7 cellular contexts compared by ENCODE assay signal in genomic region chr14:70359076-70359424, GRCh38. TPM values are rescaled to one million over a fixed set of nuclear protein-coding genes. Genes with fewer than 3 reads are reported as not detected.
DNase-seq lines count a peak whose midpoint lies in the region; ATAC-seq and TF ChIP-seq lines count a peak whose summit lies in the region.

No MANE protein-coding gene starts in this region.

- TF ChIP-seq CTCF in ascending aorta (IDR thresholded peaks at IDR 0.05) (no peak), right lobe of liver (IDR thresholded peaks at IDR 0.05) (no peak), upper lobe of right lung (IDR thresholded peaks at IDR 0.05) (no peak)

- peak overlapping the region; percentile 77 to 86 for H3K27ac ChIP-seq in ascending aorta
- H3K27ac ChIP-seq in right lobe of liver, result peak overlapping the region; percentile 65 to 77 (median 65)
- H3K27ac ChIP-seq in upper lobe of right lung, result peak overlapping the region; percentile 83

- no peaks in the 10 kb centered on the region for H3K9me3 ChIP-seq in ascending aorta
- no peaks in the 10 kb centered on the region for H3K9me3 ChIP-seq in right lobe of liver
- no peaks in the 10 kb centered on the region for H3K9me3 ChIP-seq in upper lobe of right lung

- H3K4me3 ChIP-seq in ascending aorta (peak overlapping the region; percentile 74 to 75), right lobe of liver (peak overlapping the region; percentile 78 to 90 (median 87)), upper lobe of right lung (peak overlapping the region; percentile 76)

- WGBS in right lobe of liver (ENCODE audit: insufficient coverage, low coverage, low lambda C conversion rate, missing lambda C conversion rate), result 0% methylated on average over 2 of the region's 14 CpGs

- H3K36me3 ChIP-seq in ascending aorta (no peaks in the 10 kb centered on the region), right lobe of liver (no peaks in the 10 kb centered on the region), upper lobe of right lung (no peaks in the 10 kb centered on the region)

- intact Hi-C loops in ascending aorta (cut with DNase I) (loop anchor here (1.0 kb wide), 1 partner anchor 241 kb away; the partner anchor contains the start of gene MED6), right lobe of liver (cut with DNase I) (no loop called here), upper lobe of right lung (cut with DNase I) (no loop called here)

- ATAC-seq in GM18870 (IDR thresholded peaks at IDR 0.05; ENCODE audit: unreplicated experiment) (peak; percentile 9), HG03196 (IDR thresholded peaks at IDR 0.05; ENCODE audit: unreplicated experiment) (peak; percentile 4), right lobe of liver (peak in 1 of 4 donors; percentile 55), upper lobe of right lung (no peak)

- no peak for DNase-seq in ascending aorta (ENCODE audit: low spot score in 2 of 2)
- DNase-seq in right lobe of liver, result no peak
- DNase-seq in upper lobe of right lung, result no peak
- DNase-seq in DMS153 treated with DMSO at 0.1 percent for 48 hours (lab: John Stamatoyannopoulos, UW; ENCODE audit: unreplicated experiment), result no peak
- DNase-seq in stimulated activated CD4-positive, alpha-beta T cell treated with anti-CD3 and anti-CD28 coated beads, Interleukin-4, amount 100 ng/mL, for 4 hours, result no peak

- H3K4me1 ChIP-seq in ascending aorta (no peaks in the 10 kb centered on the region), right lobe of liver (peaks cover 0 to 23% (median 8%) of the 10 kb centered on the region in 4 donors), upper lobe of right lung (peaks cover 11% of the 10 kb centered on the region)

- H3K27me3 ChIP-seq in ascending aorta (no peaks in the 10 kb centered on the region), right lobe of liver (no peaks in the 10 kb centered on the region), upper lobe of right lung (no peaks in the 10 kb centered on the region)

- no peak for TF ChIP-seq POLR2A in right lobe of liver (IDR thresholded peaks at IDR 0.05)

RNA-seq across cellular contexts. Expression of gene COX16, which starts 0.4 kb away (rescaled TPM):
- 13.4 TPM for total RNA-seq in ascending aorta
- 10 to 100 TPM; 15.4 to 27.6 (median 20.1) TPM for total RNA-seq in right lobe of liver
- total RNA-seq in upper lobe of right lung, result 26.0 TPM

RNA-seq across cellular contexts. Expression of gene SYNJ2BP, which starts 57.8 kb away (rescaled TPM):
- total RNA-seq in ascending aorta (8.8 TPM), right lobe of liver (10 to 100 TPM; 15.9 to 26.9 (median 21.1) TPM), upper lobe of right lung (42.3 TPM)
